In the genomic region with DNA sequence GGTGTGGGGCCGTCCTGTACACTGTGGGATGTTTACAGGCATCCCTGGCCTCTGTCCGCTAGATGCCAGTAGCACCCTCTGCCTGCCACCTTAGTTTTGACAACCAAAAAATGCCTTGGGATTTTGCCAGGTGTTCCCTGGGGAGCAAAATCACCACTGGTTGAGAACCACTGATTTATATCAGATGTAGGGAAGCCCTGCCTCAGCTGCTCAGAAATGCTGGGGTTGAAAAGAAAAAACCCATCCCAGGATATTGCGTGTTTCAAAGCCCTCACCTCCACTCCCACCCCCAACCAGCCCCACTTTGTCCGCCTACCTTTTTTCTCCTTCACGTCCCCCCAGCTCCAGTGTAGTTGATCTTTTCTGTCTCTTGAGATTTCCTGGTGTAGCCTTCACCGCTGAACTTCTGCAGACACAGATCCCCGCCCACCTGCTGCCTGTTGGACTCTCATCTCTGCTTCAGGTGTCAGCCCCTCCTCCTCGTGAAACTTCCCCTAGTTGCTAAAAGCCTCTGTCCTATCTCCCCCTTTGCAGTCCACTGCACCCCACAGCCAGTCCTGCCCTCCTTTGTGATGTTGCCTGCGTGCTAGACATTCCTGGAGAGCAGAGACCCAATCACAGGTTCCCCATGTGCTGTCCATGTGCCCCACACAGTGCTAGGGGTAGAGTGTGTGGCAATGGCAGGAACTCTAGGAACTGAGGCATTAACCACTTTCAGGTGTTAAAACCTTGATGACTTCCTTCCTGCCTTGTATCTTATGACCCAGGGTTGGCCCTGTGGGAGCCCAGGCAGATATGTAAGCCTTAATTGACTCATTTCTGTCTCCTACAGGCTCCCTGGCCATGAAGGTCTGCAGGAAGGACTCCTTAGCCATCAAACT, we compare ENCODE assay signal across 8 cellular contexts.
DNase-seq lines count a peak whose midpoint lies in the region; ATAC-seq and TF ChIP-seq lines count a peak whose summit lies in the region.

No MANE protein-coding gene starts in this region.

- H3K9me3 ChIP-seq in DND-41 (ENCODE audit: insufficient read depth, low read length, severe bottlenecking) (no peaks in the 10 kb centered on the region), testis (no peaks in the 10 kb centered on the region)

- no peak for TF ChIP-seq POLR2A in testis (IDR thresholded peaks at IDR 0.05)

- H3K4me3 ChIP-seq in DND-41 (ENCODE audit: low read depth in 1 of 2, low read length in 2 of 2) (no peak overlapping the region), testis (no peak overlapping the region)

- H3K4me1 Mint-ChIP-seq in activated B cell treated with CpG ODN at 0.5 μM for 24 hours (peaks cover 30% of the 10 kb centered on the region), nephron progenitor cell (peaks cover 8% of the 10 kb centered on the region)

- H3K36me3 Mint-ChIP-seq in activated B cell treated with CpG ODN at 0.5 μM for 24 hours (ENCODE audit: low read depth) (no peaks in the 10 kb centered on the region), nephron progenitor cell (ENCODE audit: low read depth) (no peaks in the 10 kb centered on the region)

- H3K27me3 Mint-ChIP-seq in activated B cell treated with CpG ODN at 0.5 μM for 24 hours (peaks cover 7% of the 10 kb centered on the region), nephron progenitor cell (ENCODE audit: low read depth, poor library complexity) (peaks cover 15% of the 10 kb centered on the region)

- H3K27ac ChIP-seq in DND-41 (ENCODE audit: low read length) (no peak overlapping the region), testis (no peak overlapping the region)

- H2AFZ ChIP-seq in DND-41 (ENCODE audit: low read depth, low read length), result no peak overlapping the region

- intact Hi-C loops in activated B cell treated with CpG ODN at 0.5 μM for 24 hours (cut with micrococcal nuclease) (loop anchor here (1.0 to 2.0 kb wide), 3 partner anchors 43 to 102 kb away; no protein-coding TSS in a partner anchor), testis (cut with DNase I; ENCODE audit: low total_unique reads) (no loop called here)

- no peaks in the 10 kb centered on the region for H3K9me3 Mint-ChIP-seq in activated B cell treated with CpG ODN at 0.5 μM for 24 hours
- no peaks in the 10 kb centered on the region for H3K9me3 Mint-ChIP-seq in nephron progenitor cell

- POLR2A ChIA-PET in activated B cell treated with CpG ODN at 0.5 μM for 24 hours (lab: Charles Lee), result interaction anchor here (1.0 to 2.0 kb wide), 4 partner anchors 31 to 99 kb away, joined by 4 to 7 read pairs (median 5); a partner anchor contains a TSS

- H3K4me2 ChIP-seq in DND-41 (ENCODE audit: insufficient read depth, low read length), result no peak overlapping the region

- no peak for DNase-seq in DND-41
- DNase-seq in activated B cell treated with CpG ODN at 0.5 μM for 24 hours, result peak; percentile 28
- no peak for DNase-seq in nephron progenitor cell
- no peak for DNase-seq in testis
- DNase-seq in epidermal melanocyte (ENCODE audit: insufficient read length, low spot score), result no peak
- DNase-seq in G401 (ENCODE audit: low spot score), result no peak

- 83% methylated on average over 8 to 9 of the region's 9 CpGs for WGBS in testis, 2 donors

- in situ Hi-C loops in G401 (cut with HindIII; ENCODE audit: low sequenced_read_pairs), result no loop called here

- H3K36me3 ChIP-seq in DND-41 (ENCODE audit: insufficient read depth, low read length), result no peaks in the 10 kb centered on the region
- H3K36me3 ChIP-seq in testis (ENCODE audit: low read depth, missing control alignments), result no peaks in the 10 kb centered on the region

- H3K27me3 ChIP-seq in DND-41 (ENCODE audit: insufficient read depth, low read length, poor library complexity) (no peaks in the 10 kb centered on the region), testis (no peaks in the 10 kb centered on the region)

- CTCF ChIA-PET in activated B cell treated with CpG ODN at 0.5 μM for 24 hours (lab: Charles Lee), result interaction anchor here (1.0 kb wide), 1 partner anchor 49 kb away, joined by 3 read pairs; no protein-coding TSS in a partner anchor

- no peaks in the 10 kb centered on the region for H4K20me1 ChIP-seq in DND-41 (ENCODE audit: insufficient read depth, low read length)

- no peak overlapping the region for H3K9ac ChIP-seq in DND-41 (ENCODE audit: low read depth, low read length)

- peak overlapping the region; percentile 27 for H3K27ac Mint-ChIP-seq in activated B cell treated with CpG ODN at 0.5 μM for 24 hours
- H3K27ac Mint-ChIP-seq in nephron progenitor cell, result peak overlapping the region; percentile 49

- H3K4me1 ChIP-seq in DND-41 (ENCODE audit: insufficient read depth, low read length), result no peaks in the 10 kb centered on the region
- H3K4me1 ChIP-seq in testis, result no peaks in the 10 kb centered on the region

- H3K4me3 Mint-ChIP-seq in activated B cell treated with CpG ODN at 0.5 μM for 24 hours (peak overlapping the region; percentile 7), nephron progenitor cell (no peak overlapping the region)

- TF ChIP-seq CTCF in DND-41 (IDR thresholded peaks at IDR 0.05; ENCODE audit: borderline replicate concordance, extremely low read depth, low read length, poor library complexity, severe bottlenecking) (no peak), activated B cell treated with CpG ODN at 0.5 μM for 24 hours (IDR thresholded peaks at IDR 0.05) (no peak), nephron progenitor cell (IDR thresholded peaks at IDR 0.05) (no peak), testis (IDR thresholded peaks at IDR 0.05) (no peak)

- no peaks in the 10 kb centered on the region for H3K79me2 ChIP-seq in DND-41 (ENCODE audit: insufficient read depth, low read length)

- ATAC-seq in DND-41 (ENCODE audit: insufficient read depth, low read depth) (peak; percentile 40; the same call in 1 of the 3 replicates), GM19025 (IDR thresholded peaks at IDR 0.05; ENCODE audit: low read depth, unreplicated experiment) (peak; percentile 85), HG03103 (IDR thresholded peaks at IDR 0.05; ENCODE audit: low read depth, unreplicated experiment) (peak; percentile 83), activated B cell treated with CpG ODN at 0.5 μM for 24 hours (ENCODE audit: low read depth) (peak; percentile 84)
